ENCODE assay signal across 9 cellular contexts in genomic region chr10:103765981-103766380, GRCh38.
A peak's percentile ranks its signal among the peaks of the same experiment; 100 is the strongest.
DNase-seq lines count a peak whose midpoint lies in the region; ATAC-seq, FAIRE-seq and TF ChIP-seq lines count a peak whose summit lies in the region.
"Had no signal": no experiment of that assay in that cellular context is flagged by ENCODE, and none has a peak within 500 bp of the region (broad histone marks: within the 10 kb centered on the region; RNA-seq: fewer than 3 reads in every experiment).

No MANE protein-coding gene starts in this region.

- H3K27me3 Mint-ChIP-seq in natural killer cell (ENCODE audit: low read depth in 2 of 2) (peaks cover 0 to 3% of the 10 kb centered on the region in 2 donors), chondrocyte (ENCODE audit: low read depth) (peaks cover 3% of the 10 kb centered on the region)
- H3K27me3 Mint-ChIP-seq: stimulated activated naive CD8-positive, alpha-beta T cell treated with anti-CD3 and anti-CD28 coated beads, Interleukin-15, Interleukin-2, amounts not matched to agents 100 ng/mL and 50 ng/mL, for 24 hours had no signal

- ATAC-seq in natural killer cell (peak; percentile 47 to 65 (median 56)), HG03439 (IDR thresholded peaks at IDR 0.05; ENCODE audit: unreplicated experiment) (no peak)

- FAIRE-seq in RCC 7860 (lab: Jason Lieb, UNC), result no peak

- intact Hi-C loops in natural killer cell (cut with micrococcal nuclease), result no loop called here

- H3K4me3 Mint-ChIP-seq in natural killer cell, result no peak overlapping the region
- no peak overlapping the region for H3K4me3 Mint-ChIP-seq in chondrocyte (ENCODE audit: unreplicated experiment)
- H3K4me3 Mint-ChIP-seq: stimulated activated naive CD8-positive, alpha-beta T cell treated with anti-CD3 and anti-CD28 coated beads, Interleukin-15, Interleukin-2, amounts not matched to agents 100 ng/mL and 50 ng/mL, for 24 hours had no signal

- H3K9me3 Mint-ChIP-seq in natural killer cell, result no peaks in the 10 kb centered on the region
- H3K9me3 Mint-ChIP-seq in chondrocyte (ENCODE audit: low read depth), result no peaks in the 10 kb centered on the region
- H3K9me3 Mint-ChIP-seq: stimulated activated naive CD8-positive, alpha-beta T cell treated with anti-CD3 and anti-CD28 coated beads, Interleukin-15, Interleukin-2, amounts not matched to agents 100 ng/mL and 50 ng/mL, for 24 hours had no signal

- peak overlapping the region in 1 of 2 donors; percentile 52 for H3K27ac Mint-ChIP-seq in natural killer cell
- H3K27ac Mint-ChIP-seq in chondrocyte (ENCODE audit: unreplicated experiment), result no peak overlapping the region
- H3K27ac Mint-ChIP-seq: stimulated activated naive CD8-positive, alpha-beta T cell treated with anti-CD3 and anti-CD28 coated beads, Interleukin-15, Interleukin-2, amounts not matched to agents 100 ng/mL and 50 ng/mL, for 24 hours had no signal

- TF ChIP-seq CTCF in natural killer cell (IDR thresholded peaks at IDR 0.05), result no peak
- no peak for TF ChIP-seq CTCF in chondrocyte (IDR thresholded peaks at IDR 0.05)

- H3K36me3 Mint-ChIP-seq in natural killer cell (no peaks in the 10 kb centered on the region), chondrocyte (ENCODE audit: low read depth) (no peaks in the 10 kb centered on the region)

- DNase-seq in A172 (ENCODE audit: low spot score) (peak; percentile 62), RCC 7860 (ENCODE audit: low spot score) (peak; percentile 62), natural killer cell (peak; percentile 39), SK-N-DZ (ENCODE audit: low spot score) (no peak), AG08395 (ENCODE audit: low spot score) (no peak), chondrocyte (ENCODE audit: low spot score) (no peak)
- peak; percentile 77 for DNase-seq in activated effector memory CD4-positive, alpha-beta T cell treated with Interleukin-2 at 50 U/mL for 16 hours

- H3K4me1 Mint-ChIP-seq in natural killer cell (peaks cover 29% of the 10 kb centered on the region in 2 donors), chondrocyte (ENCODE audit: low read depth) (peaks cover 5% of the 10 kb centered on the region)

Comparison
In these comparisons a context has a peak if more than half of its experiments do, and no peak if none do; other contexts are left out.
1. DNase-seq: peak in A172 (single experiment), RCC 7860 (single experiment), activated effector memory CD4-positive, alpha-beta T cell treated with Interleukin-2 at 50 U/mL for 16 hours (single experiment) and natural killer cell (single experiment); none in SK-N-DZ (single experiment), AG08395 (single experiment) and chondrocyte (single experiment).